Comparison of ENCODE assay signal across 1 cellular context in genomic region chr17:74392848-74393247, GRCh38.
TF ChIP-seq lines count a peak whose summit lies in the region.

No MANE protein-coding gene starts in this region.

TF ChIP-seq in K562, 482 proteins besides CTCF, POLR2A, EP300 and RAD21:
- TF ChIP-seq ZNF592 (IDR thresholded peaks at IDR 0.05): no peak
- peak; percentile 82 for TF ChIP-seq HCFC1 (IDR thresholded peaks at IDR 0.05; ENCODE audit: low read depth, low read length)
- peak; percentile 86 for TF ChIP-seq RAD51 (IDR thresholded peaks at IDR 0.05; ENCODE audit: borderline replicate concordance, low read depth)
- no peak for TF ChIP-seq ZNF436 (CRISPR knock-in tag; IDR thresholded peaks at IDR 0.05)
- TF ChIP-seq SIX5 (IDR thresholded peaks at IDR 0.05; ENCODE audit: borderline replicate concordance in 1 of 2, insufficient read depth in 1 of 2, low read depth in 1 of 2, low read length in 2 of 2): peak; percentile 56 to 64; a peak in 3 of 4 replicates
- no peak for TF ChIP-seq NFRKB (IDR thresholded peaks at IDR 0.05; ENCODE audit: low read depth)
- peak; percentile 92 for TF ChIP-seq USF1 (CRISPR knock-in tag; IDR thresholded peaks at IDR 0.05)
- TF ChIP-seq ZNF175 (CRISPR knock-in tag; IDR thresholded peaks at IDR 0.05; ENCODE audit: low read depth): no peak
- no peak for TF ChIP-seq SMARCC2 (IDR thresholded peaks at IDR 0.05; ENCODE audit: low read depth)
- peak; percentile 91 for TF ChIP-seq USF2 (CRISPR knock-in tag; IDR thresholded peaks at IDR 0.05)
- no peak for TF ChIP-seq CBFA2T3 (IDR thresholded peaks at IDR 0.05)
- peak; percentile 84 for TF ChIP-seq ZNF143 (CRISPR knock-in tag; IDR thresholded peaks at IDR 0.05)
- peak; percentile 61 for TF ChIP-seq NFYB (IDR thresholded peaks at IDR 0.05; ENCODE audit: extremely low read depth, insufficient read length)
- TF ChIP-seq CBFA2T2 (conservative IDR thresholded peaks at IDR 0.05): peak; percentile 37; the same call in 1 of the 2 replicates
- no peak for TF ChIP-seq ZNF586 (CRISPR knock-in tag; conservative IDR thresholded peaks at IDR 0.05)
